In genomic region chr12:68807576-68808387, GRCh38 we compare ENCODE assay signal across 8 cellular contexts. TPM values are rescaled to one million over a fixed set of nuclear protein-coding genes. Genes with fewer than 3 reads are reported as not detected.
DNase-seq lines count a peak whose midpoint lies in the region; ATAC-seq lines count a peak whose summit lies in the region.

MDM2 (plus strand) TSS chr12:68808177; CDS start chr12:68808478, 301 bp downstream.

- no peaks in the 10 kb centered on the region for H3K4me1 ChIP-seq in right cardiac atrium (ENCODE audit: control insufficient read depth, insufficient read depth, low read length)
- no peaks in the 10 kb centered on the region for H3K4me1 ChIP-seq in aorta (ENCODE audit: control insufficient read depth in 1 of 2, insufficient read depth in 2 of 2, low read length in 2 of 2)

- H3K27me3 ChIP-seq in right cardiac atrium (ENCODE audit: control insufficient read depth, insufficient read depth) (no peaks in the 10 kb centered on the region), aorta (ENCODE audit: control insufficient read depth in 1 of 2, insufficient read depth in 2 of 2, low read length in 1 of 2) (no peaks in the 10 kb centered on the region)

- H3K4me3 ChIP-seq in right cardiac atrium (ENCODE audit: low read length) = peak within 1 kb of the TSS; percentile 74
- H3K4me3 ChIP-seq in aorta (ENCODE audit: low read length in 2 of 2) = peak within 1 kb of the TSS; percentile 91 to 92

- DNase-seq in NCI-H1930 (lab: John Stamatoyannopoulos, UW) = peak; percentile 91 to 95
- peak in 57 of 58 donors; percentile 41 to 92 (median 85) for DNase-seq in anterior cingulate cortex (lab: John Stamatoyannopoulos, UW)
- peak; percentile 95 to 98 (median 98) for DNase-seq in right cardiac atrium
- peak; percentile 51 for DNase-seq in renal cortical epithelial cell (ENCODE audit: low read depth)
- peak; percentile 95 to 98 for DNase-seq in aorta

- under 1% methylated on average over 72 of the region's 72 CpGs for WGBS in right cardiac atrium
- WGBS in aorta, 2 donors = 0 to 1% methylated on average over 60 to 72 of the region's 72 CpGs

- intact Hi-C loops in T-helper 2 cell treated with Interferon-gamma antibody and Interleukin-4, amounts not matched to agents 100 ng/mL and 5 ng/mL, for 36 hours (cut with micrococcal nuclease) = loop anchor here (1.0 to 5.0 kb wide), 11 partner anchors 25 to 1539 kb away; partner anchors contain the start of genes CAND1, CPM, MDM1 and NUP107
- intact Hi-C loops in right cardiac atrium (cut with DNase I) (loop anchor here in 1 of 4 donors (1.0 kb wide), 1 partner anchor 61 kb away; the partner anchor contains the start of gene SLC35E3), aorta (cut with DNase I) (loop anchor here in 1 of 2 donors (2.0 to 10.0 kb wide), 2 partner anchors 61 to 443 kb away; partner anchors contain the start of gene SLC35E3)

- peaks cover 0 to 2% of the 10 kb centered on the region in 2 donors for H3K36me3 ChIP-seq in aorta (ENCODE audit: control insufficient read depth in 1 of 2, insufficient read depth in 2 of 2, low read length in 1 of 2)

- H3K9me3 ChIP-seq in right cardiac atrium (ENCODE audit: control insufficient read depth, low read length) (no peaks in the 10 kb centered on the region), aorta (ENCODE audit: control insufficient read depth, low read length) (no peaks in the 10 kb centered on the region)

- ATAC-seq in GM18508 (IDR thresholded peaks at IDR 0.05; ENCODE audit: insufficient read depth, unreplicated experiment) (peak; percentile 58), HG02981 (IDR thresholded peaks at IDR 0.05; ENCODE audit: unreplicated experiment) (peak; percentile 68), right cardiac atrium (peak; percentile 98), aorta (ENCODE audit: low FRiP score) (peak; percentile 98)

- H3K27ac ChIP-seq in right cardiac atrium (ENCODE audit: low read length) (peak within 1 kb of the TSS; percentile 83), aorta (ENCODE audit: low read depth in 1 of 2, low read length in 2 of 2) (peak within 1 kb of the TSS; percentile 98 to 99)

RNA-seq across cellular contexts. Expression of gene MDM2, which starts in this region (rescaled TPM):
- total RNA-seq in T-helper 2 cell treated with Interferon-gamma antibody and Interleukin-4, amounts not matched to agents 100 ng/mL and 5 ng/mL, for 36 hours = 213 TPM in 2 replicates
- total RNA-seq in right cardiac atrium (10 to 100 TPM; 44.6 to 60.8 (median 48.8) TPM), renal cortical epithelial cell (207 and 400 TPM in 2 replicates), aorta (100 to 1,000 TPM; 100 to 121 TPM)
- polyA plus RNA-seq in right cardiac atrium (19.6 TPM), aorta (10 to 100 TPM; 21.4 to 41.5 TPM)

Comparison
In these comparisons a context has a peak if more than half of its experiments do, and no peak if none do; other contexts are left out.
1. Peak in every context shown above with its lines: DNase-seq, ATAC-seq, H3K4me3 ChIP-seq and H3K27ac ChIP-seq.